Comparison of ENCODE assay signal across 17 cellular contexts in genomic region chr7:37439282-37440021, GRCh38. TPM values are rescaled to one million over a fixed set of nuclear protein-coding genes. Genes with fewer than 3 reads are reported as not detected.
DNase-seq lines count a peak whose midpoint lies in the region; ATAC-seq, FAIRE-seq and TF ChIP-seq lines count a peak whose summit lies in the region.
"Had no signal": no experiment of that assay in that cellular context is flagged by ENCODE, and none has a peak within 500 bp of the region (broad histone marks: within the 10 kb centered on the region; RNA-seq: fewer than 3 reads in every experiment).

No MANE protein-coding gene starts in this region.

- ATAC-seq in HepG2 (no peak), GM18498 (IDR thresholded peaks at IDR 0.05; ENCODE audit: unreplicated experiment) (no peak)
- peak in 1 of 2 donors; percentile 66 for ATAC-seq in natural killer cell treated with Interleukin-12 subunit alpha and Interleukin-12 subunit beta and Interleukin-15 and Interleukin-18, amount 100 ng/mL, for 72 hours

- H3K4me1 Mint-ChIP-seq in activated naive CD8-positive, alpha-beta T cell (ENCODE audit: low read depth): peaks cover 72% of the 10 kb centered on the region
- H3K4me1 Mint-ChIP-seq in natural killer cell treated with Interleukin-12 subunit alpha and Interleukin-12 subunit beta and Interleukin-15 and Interleukin-18, amount 100 ng/mL, for 72 hours (ENCODE audit: low read depth in 2 of 2): peaks cover 37 to 54% of the 10 kb centered on the region in 2 donors

- 75% methylated on average over 2 of the region's 2 CpGs for WGBS in liver
- 5% methylated on average over 2 of the region's 2 CpGs for WGBS in HepG2 (ENCODE audit: low lambda C conversion rate)

- H3K9me3 ChIP-seq in liver (ENCODE audit: control insufficient read depth in 4 of 4, low read length in 3 of 4): no peaks in the 10 kb centered on the region
- no peaks in the 10 kb centered on the region for H3K9me3 ChIP-seq in HepG2 (ENCODE audit: low read length)
- H3K9me3 ChIP-seq: prostate gland, tibial artery had no signal

- H3K4me1 ChIP-seq in liver (ENCODE audit: control insufficient read depth in 4 of 4, insufficient read depth in 4 of 4, low read length in 3 of 4) (peaks cover 5 to 49% (median 36%) of the 10 kb centered on the region in 4 donors), HepG2 (ENCODE audit: insufficient read depth, low read length) (no peaks in the 10 kb centered on the region)
- H3K4me1 ChIP-seq: prostate gland, tibial artery had no signal

- no peaks in the 10 kb centered on the region for H4K20me1 ChIP-seq in HepG2 (ENCODE audit: insufficient read depth, low read length)

- in situ Hi-C loops in HepG2 (cut with HindIII; ENCODE audit: extremely low pct_ligation_motif_present, low pct_unique_long_range_greater_than_20kb): no loop called here

- H3K4me2 ChIP-seq in HepG2 (ENCODE audit: low read depth, low read length): no peak overlapping the region

- POLR2A ChIA-PET in HepG2 (lab: Yijun Ruan, JAX): no interaction called here

- peak overlapping the region; percentile 81 for H3K27ac Mint-ChIP-seq in activated naive CD8-positive, alpha-beta T cell
- H3K27ac Mint-ChIP-seq in natural killer cell treated with Interleukin-12 subunit alpha and Interleukin-12 subunit beta and Interleukin-15 and Interleukin-18, amount 100 ng/mL, for 72 hours: peak overlapping the region; percentile 45 to 80
- H3K27ac Mint-ChIP-seq: endodermal cell, memory B cell, nephron had no signal

- H3K9me3 Mint-ChIP-seq in activated naive CD8-positive, alpha-beta T cell (ENCODE audit: low read depth): no peaks in the 10 kb centered on the region
- no peaks in the 10 kb centered on the region for H3K9me3 Mint-ChIP-seq in natural killer cell treated with Interleukin-12 subunit alpha and Interleukin-12 subunit beta and Interleukin-15 and Interleukin-18, amount 100 ng/mL, for 72 hours
- H3K9me3 Mint-ChIP-seq: endodermal cell, memory B cell, nephron had no signal

- DNase-seq in HepG2 (ENCODE audit: low spot score) (no peak), NCI-H1694 treated with DMSO at 0.1 percent for 48 hours (lab: John Stamatoyannopoulos, UW) (no peak), NCI-H1048 (lab: John Stamatoyannopoulos, UW) (no peak)
- DNase-seq in natural killer cell treated with Interleukin-12 subunit alpha and Interleukin-12 subunit beta and Interleukin-15 and Interleukin-18, amount 100 ng/mL, for 72 hours (ENCODE audit: low spot score): no peak
- DNase-seq: activated gamma-delta T cell; endodermal cell; IMR-90; NCI-H1436 treated with DMSO at 0.1 percent for 48 hours; Right ventricle myocardium superior; stimulated activated CD8-positive, alpha-beta memory T cell treated with anti-CD3 and anti-CD28 coated beads, Interleukin-4, amount 100 ng/mL, for 48 hours; tibial artery had no signal

- H3K36me3 Mint-ChIP-seq in activated naive CD8-positive, alpha-beta T cell: peaks cover 9% of the 10 kb centered on the region
- H3K36me3 Mint-ChIP-seq in natural killer cell treated with Interleukin-12 subunit alpha and Interleukin-12 subunit beta and Interleukin-15 and Interleukin-18, amount 100 ng/mL, for 72 hours: no peaks in the 10 kb centered on the region

- intact Hi-C loops in HepG2 (cut with micrococcal nuclease; ENCODE audit: unreplicated experiment): no loop called here

- BruUV-seq in HepG2 (replicated peaks; lab: Mats Ljungman, UMichigan): no TSS peak

- H3K36me3 ChIP-seq in liver (ENCODE audit: control insufficient read depth in 4 of 4, insufficient read depth in 3 of 4, low read depth in 1 of 4, low read length in 3 of 4) (no peaks in the 10 kb centered on the region), HepG2 (replicated peaks in 1 of 2; ENCODE audit: control insufficient read depth in 1 of 2, insufficient read depth in 2 of 2, low read length in 2 of 2) (no peaks in the 10 kb centered on the region)
- H3K36me3 ChIP-seq: prostate gland, tibial artery had no signal

- H3K4me3 ChIP-seq in liver (ENCODE audit: low read depth in 1 of 3, low read length in 3 of 3): no peak overlapping the region
- no peak overlapping the region for H3K4me3 ChIP-seq in HepG2 (replicated peaks in 1 of 3; ENCODE audit: insufficient read depth in 1 of 3, low read depth in 2 of 3, low read length in 3 of 3)
- H3K4me3 ChIP-seq: prostate gland, tibial artery had no signal

- TF ChIP-seq RAD21 in liver (IDR thresholded peaks at IDR 0.05) (no peak), HepG2 (CRISPR knock-in tag; IDR thresholded peaks at IDR 0.05) (no peak)

- H3K27me3 ChIP-seq in liver (ENCODE audit: control insufficient read depth in 4 of 4, insufficient read depth in 4 of 4, low read length in 3 of 4) (no peaks in the 10 kb centered on the region), HepG2 (ENCODE audit: control insufficient read depth in 1 of 2, insufficient read depth in 2 of 2, low read length in 2 of 2) (no peaks in the 10 kb centered on the region; a peak in 1 of 5 replicates)
- H3K27me3 ChIP-seq: tibial artery had no signal

- no peak for FAIRE-seq in HepG2 (lab: Jason Lieb, UNC)

- TF ChIP-seq EP300 in HepG2 (IDR thresholded peaks at IDR 0.05; ENCODE audit: low read depth in 2 of 2, low read length in 2 of 2) (no peak), HepG2 (CRISPR knock-in tag; IDR thresholded peaks at IDR 0.05; ENCODE audit: borderline replicate concordance) (no peak)

- no peak overlapping the region for H3K4me3 Mint-ChIP-seq in activated naive CD8-positive, alpha-beta T cell
- H3K4me3 Mint-ChIP-seq in natural killer cell treated with Interleukin-12 subunit alpha and Interleukin-12 subunit beta and Interleukin-15 and Interleukin-18, amount 100 ng/mL, for 72 hours: peak overlapping the region; percentile 17
- H3K4me3 Mint-ChIP-seq: endodermal cell, memory B cell, nephron had no signal

- TF ChIP-seq CTCF in liver (IDR thresholded peaks at IDR 0.05; ENCODE audit: low read depth, low read length, missing input control) (no peak), HepG2 (CRISPR knock-in tag; IDR thresholded peaks at IDR 0.05) (no peak)

- H3K9ac ChIP-seq in liver (ENCODE audit: low read depth in 1 of 2, low read length in 2 of 2) (no peak overlapping the region), HepG2 (ENCODE audit: insufficient read depth, low read depth, low read length) (no peak overlapping the region)

- CTCF ChIA-PET in HepG2 (lab: Yijun Ruan, JAX; ENCODE audit: low intra/inter-chr PET ratio, low total read pairs): no interaction called here

- H3K27ac ChIP-seq in liver (ENCODE audit: low read depth in 1 of 2, low read length in 2 of 2) (peak overlapping the region; percentile 42 to 46), HepG2 (ENCODE audit: extremely low read length, insufficient read depth, low read length) (no peak overlapping the region)
- H3K27ac ChIP-seq: prostate gland, tibial artery had no signal

- H3K79me2 ChIP-seq in HepG2 (ENCODE audit: insufficient read depth, low read length): no peaks in the 10 kb centered on the region

- no peak overlapping the region for H2AFZ ChIP-seq in HepG2 (ENCODE audit: low read length)

- no peak for TF ChIP-seq POLR2A in HepG2 (IDR thresholded peaks at IDR 0.05; ENCODE audit: insufficient read depth in 1 of 2, low read depth in 2 of 2, low read length in 2 of 2)

- H3K27me3 Mint-ChIP-seq in activated naive CD8-positive, alpha-beta T cell: no peaks in the 10 kb centered on the region
- H3K27me3 Mint-ChIP-seq in natural killer cell treated with Interleukin-12 subunit alpha and Interleukin-12 subunit beta and Interleukin-15 and Interleukin-18, amount 100 ng/mL, for 72 hours: peaks cover 0 to 4% of the 10 kb centered on the region in 2 donors
- H3K27me3 Mint-ChIP-seq: memory B cell had no signal

TF ChIP-seq in liver, 16 proteins besides CTCF, POLR2A, EP300 and RAD21 (continues in another document):
- no peak for TF ChIP-seq JUND (IDR thresholded peaks at IDR 0.05)
- no peak for TF ChIP-seq HNF4G (IDR thresholded peaks at IDR 0.05)
- no peak for TF ChIP-seq TAF1 (conservative IDR thresholded peaks at IDR 0.05)

TF ChIP-seq in HepG2, 621 proteins besides CTCF, POLR2A, EP300 and RAD21 (continues in another document):
- TF ChIP-seq IKZF5 (CRISPR knock-in tag; IDR thresholded peaks at IDR 0.05): no peak

RNA-seq across cellular contexts. Expression of gene ELMO1, which starts 9.2 kb away (rescaled TPM):
- total RNA-seq in liver (10 to 100 TPM; 17.1 to 51.5 TPM), HepG2 (2016; rRNA removed; fragmentation: Illumina TruSeq; extraction: Trizol) (0.11 TPM in 1 of 2 replicates, not detected in the other)
- polyA plus RNA-seq in liver (10 to 100 TPM in 1 of 2 donors, 1 to 10 TPM in 1; 6.7 to 12.5 TPM), HepG2 (2011; rRNA removed) (0.14 and 0.17 TPM in 2 replicates)
- total RNA-seq in HepG2 (2016; cell fraction: cytosol; rRNA removed; fragmentation: Illumina TruSeq; extraction: Trizol; ENCODE audit: low read depth): 0.44 TPM in 1 of 2 replicates, not detected in the other
- 0.25 and 0.32 TPM in 2 replicates for total RNA-seq in HepG2 (2016; cell fraction: insoluble cytoplasmic fraction; rRNA removed; fragmentation: Illumina TruSeq; extraction: Trizol)
- 0.10 and 0.25 TPM in 2 replicates for total RNA-seq in HepG2 (2016; cell fraction: membrane; rRNA removed; fragmentation: Illumina TruSeq; extraction: Trizol)
- 0.19 TPM in 1 of 2 replicates, not detected in the other for total RNA-seq in HepG2 (2016; cell fraction: nucleus; rRNA removed; fragmentation: Illumina TruSeq; extraction: Trizol)
- 0.05 TPM in 1 of 2 replicates, not detected in the other for polyA plus RNA-seq in HepG2 (2011; cell fraction: cytosol; rRNA removed)
- 0.31 TPM in 1 of 2 replicates, not detected in the other for polyA plus RNA-seq in HepG2 (2011; cell fraction: nucleus; rRNA removed)
- 0.21 and 0.66 TPM in 2 replicates for polyA plus RNA-seq in HepG2 (2012)
- polyA plus RNA-seq in HepG2 (2016; cell fraction: cytosol; fragmentation: Illumina TruSeq; extraction: Trizol; ENCODE audit: low read depth): 0.10 TPM in 1 of 2 replicates, not detected in the other
- polyA plus RNA-seq in HepG2 (2016; cell fraction: insoluble cytoplasmic fraction; fragmentation: Illumina TruSeq; extraction: Trizol; ENCODE audit: low read depth): 0.37 and 0.74 TPM in 2 replicates
- polyA plus RNA-seq in HepG2 (2016; cell fraction: membrane; fragmentation: Illumina TruSeq; extraction: Trizol; ENCODE audit: low read depth): 0.29 and 0.41 TPM in 2 replicates
- 0.31 and 0.61 TPM in 2 replicates for polyA plus RNA-seq in HepG2 (2016; cell fraction: nucleus; fragmentation: Illumina TruSeq; extraction: Trizol; ENCODE audit: insufficient read depth, low read depth)
- 0.05 and 1.2 TPM in 2 replicates for polyA minus RNA-seq in HepG2 (2011; rRNA and poly(A)+ RNA removed; ENCODE audit: low replicate concordance)
- polyA minus RNA-seq in HepG2 (2011; cell fraction: cytosol; rRNA and poly(A)+ RNA removed): not detected in 2 replicates
- polyA minus RNA-seq in HepG2 (2011; cell fraction: nucleus; rRNA and poly(A)+ RNA removed): 0.37 and 1.3 TPM in 2 replicates
- total RNA-seq in natural killer cell treated with Interleukin-12 subunit alpha and Interleukin-12 subunit beta and Interleukin-15 and Interleukin-18, amount 100 ng/mL, for 72 hours: 100 to 1,000 TPM in 1 of 2 donors, 10 to 100 TPM in 1; 36.8 to 103 TPM
- total RNA-seq: IMR-90 had no signal

Comparison
In these comparisons a context has a peak if more than half of its experiments do, and no peak if none do; other contexts are left out.
1. RNA of gene ELMO1, which starts 9.2 kb away (total RNA-seq): 36.8 to 103 TPM in natural killer cell treated with Interleukin-12 subunit alpha and Interleukin-12 subunit beta and Interleukin-15 and Interleukin-18, amount 100 ng/mL, for 72 hours and 17.1 to 51.5 TPM in liver; 0.10 to 0.44 TPM in HepG2; every median in the first group is over 10 times any median in the second.